Comparison of ENCODE assay signal across 8 cellular contexts in the genomic region with DNA sequence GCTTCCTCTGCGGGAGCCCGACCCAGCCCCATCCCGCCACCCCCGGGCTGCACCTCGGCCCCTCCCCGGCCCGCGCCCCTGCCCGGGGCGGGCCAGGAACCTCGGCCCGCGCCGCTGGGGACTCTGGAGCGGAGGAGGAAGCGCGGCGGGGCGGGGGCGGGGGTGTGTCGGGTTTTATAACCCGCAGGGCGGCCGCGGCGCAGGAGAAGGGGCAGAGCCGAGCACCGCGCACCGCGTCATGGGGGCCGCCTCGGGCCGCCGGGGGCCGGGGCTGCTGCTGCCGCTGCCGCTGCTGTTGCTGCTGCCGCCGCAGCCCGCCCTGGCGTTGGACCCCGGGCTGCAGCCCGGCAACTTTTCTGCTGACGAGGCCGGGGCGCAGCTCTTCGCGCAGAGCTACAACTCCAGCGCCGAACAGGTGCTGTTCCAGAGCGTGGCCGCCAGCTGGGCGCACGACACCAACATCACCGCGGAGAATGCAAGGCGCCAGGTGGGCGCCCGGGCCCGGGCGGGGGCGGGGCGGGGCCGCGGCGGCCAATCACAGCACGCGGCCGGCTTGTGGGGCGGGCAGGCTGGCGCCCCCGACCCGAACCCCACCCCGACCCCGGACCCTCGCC. TPM values are rescaled to one million over a fixed set of nuclear protein-coding genes. Genes with fewer than 3 reads are reported as not detected.
DNase-seq lines count a peak whose midpoint lies in the region; ATAC-seq and TF ChIP-seq lines count a peak whose summit lies in the region.

Gene ACE (plus strand): TSS at position 205 of the 614 bp plus-strand sequence. CDS start 34 bp downstream, at position 239.

- peak within 1 kb of the TSS; percentile 66 for H3K9ac ChIP-seq in Karpas-422 (ENCODE audit: low read length)

- TF ChIP-seq POLR2A in right lobe of liver (IDR thresholded peaks at IDR 0.05), result no peak

- no peaks in the 10 kb centered on the region for H3K9me3 Mint-ChIP-seq in stimulated activated memory B cell treated with anti-CD40 and anti-IgM and Interleukin-4, amounts not matched to agents 10 μg/mL and 1 μg/mL and 100 μg/mL, for 72 hours

- H3K36me3 Mint-ChIP-seq in stimulated activated memory B cell treated with anti-CD40 and anti-IgM and Interleukin-4, amounts not matched to agents 10 μg/mL and 1 μg/mL and 100 μg/mL, for 72 hours, result no peaks in the 10 kb centered on the region

- H3K27ac Mint-ChIP-seq in stimulated activated memory B cell treated with anti-CD40 and anti-IgM and Interleukin-4, amounts not matched to agents 10 μg/mL and 1 μg/mL and 100 μg/mL, for 72 hours, result peak within 1 kb of the TSS; percentile 68

- H3K27ac ChIP-seq in Karpas-422 (ENCODE audit: low read length) (no peak within 1 kb of the TSS), right lobe of liver (no peak within 1 kb of the TSS)

- WGBS in right lobe of liver (ENCODE audit: insufficient coverage, low coverage, low lambda C conversion rate, missing lambda C conversion rate), result 0% methylated on average over 15 of the region's 77 CpGs

- H3K9me3 ChIP-seq in Karpas-422 (ENCODE audit: low read length) (no peaks in the 10 kb centered on the region), right lobe of liver (no peaks in the 10 kb centered on the region)

- no peaks in the 10 kb centered on the region for H3K9me2 ChIP-seq in Karpas-422 (replicated peaks; ENCODE audit: insufficient read depth, low read length)

- no peaks in the 10 kb centered on the region for H3K36me3 ChIP-seq in Karpas-422 (ENCODE audit: insufficient read depth, low read length)
- H3K36me3 ChIP-seq in right lobe of liver, result no peaks in the 10 kb centered on the region

- H3K4me1 Mint-ChIP-seq in stimulated activated memory B cell treated with anti-CD40 and anti-IgM and Interleukin-4, amounts not matched to agents 10 μg/mL and 1 μg/mL and 100 μg/mL, for 72 hours, result peaks cover 35% of the 10 kb centered on the region

- H3K4me1 ChIP-seq in Karpas-422 (ENCODE audit: low read length) (peaks cover 66% of the 10 kb centered on the region), right lobe of liver (peaks cover 0 to 10% (median 0%) of the 10 kb centered on the region in 4 donors)

- H3K27me3 Mint-ChIP-seq in stimulated activated memory B cell treated with anti-CD40 and anti-IgM and Interleukin-4, amounts not matched to agents 10 μg/mL and 1 μg/mL and 100 μg/mL, for 72 hours, result peaks cover 69% of the 10 kb centered on the region

- intact Hi-C loops in right lobe of liver (cut with DNase I), result loop anchor here in 1 of 2 donors (5.0 kb wide), 1 partner anchor 50 kb away; no protein-coding TSS in a partner anchor

- peak within 1 kb of the TSS; percentile 69; the same call in 1 of the 2 replicates for H2AFZ ChIP-seq in Karpas-422 (ENCODE audit: low read length)

- peak in 3 of 4 donors; percentile 19 to 42 (median 24) for ATAC-seq in right lobe of liver
- ATAC-seq in stimulated activated memory B cell treated with anti-CD40 and anti-IgM and Interleukin-4, amounts not matched to agents 10 μg/mL and 1 μg/mL and 100 μg/mL, for 72 hours, result peak; percentile 70
- no peak for ATAC-seq in HG03139 (IDR thresholded peaks at IDR 0.05; ENCODE audit: unreplicated experiment)

- peak within 1 kb of the TSS; percentile 82 for H3K4me3 Mint-ChIP-seq in stimulated activated memory B cell treated with anti-CD40 and anti-IgM and Interleukin-4, amounts not matched to agents 10 μg/mL and 1 μg/mL and 100 μg/mL, for 72 hours

- H4K20me1 ChIP-seq in Karpas-422 (ENCODE audit: insufficient read depth, low read depth, low read length), result no peaks in the 10 kb centered on the region

- TF ChIP-seq CTCF in GM12865 (IDR thresholded peaks at IDR 0.05; ENCODE audit: insufficient read depth, low read depth, low read length, missing control alignments) (no peak), choroid plexus epithelial cell (conservative IDR thresholded peaks at IDR 0.05; ENCODE audit: low read depth, low read length) (no peak), right lobe of liver (IDR thresholded peaks at IDR 0.05) (no peak)

- peak within 1 kb of the TSS; percentile 89 for H3K4me2 ChIP-seq in Karpas-422 (ENCODE audit: low read depth, low read length, poor library complexity, severe bottlenecking)

- H3K79me2 ChIP-seq in Karpas-422 (ENCODE audit: low read length), result no peaks in the 10 kb centered on the region

- no peaks in the 10 kb centered on the region for H3K27me3 ChIP-seq in Karpas-422 (ENCODE audit: low read length)
- H3K27me3 ChIP-seq in right lobe of liver, result peaks cover 0 to 7% of the 10 kb centered on the region in 2 donors

- DNase-seq in GM12865 (ENCODE audit: low read depth), result peak; percentile 57
- DNase-seq in Karpas-422, result peak; percentile 83
- DNase-seq in T-helper 9 cell, result peak; percentile 37
- DNase-seq in choroid plexus epithelial cell (ENCODE audit: low read depth), result peak; percentile 33
- peak in 2 of 3 donors; percentile 43 to 53 for DNase-seq in right lobe of liver
- no peak for DNase-seq in occipital lobe (lab: John Stamatoyannopoulos, UW)

- no peak within 1 kb of the TSS for H3K4me3 ChIP-seq in GM12865 (ENCODE audit: low read depth, low read length)
- peak within 1 kb of the TSS; percentile 70 for H3K4me3 ChIP-seq in Karpas-422 (ENCODE audit: low read length)
- peak within 1 kb of the TSS; percentile 55 for H3K4me3 ChIP-seq in choroid plexus epithelial cell (ENCODE audit: low read depth, low read length)
- peak within 1 kb of the TSS; percentile 25 to 57 (median 40) for H3K4me3 ChIP-seq in right lobe of liver

RNA-seq across cellular contexts. Expression of gene ACE, which starts in this region (rescaled TPM):
- 6.7 and 13.9 TPM in 2 replicates for total RNA-seq in Karpas-422 (2014; rRNA removed; shearing (Covaris generic); ENCODE audit: low replicate concordance)
- total RNA-seq in right lobe of liver (1 to 10 TPM in 5 of 6 experiments, under 1 TPM in 1; 0.75 to 9.4 (median 5.1) TPM), occipital lobe (5.3 TPM)
